ENCODE assay signal across 8 cellular contexts in the genomic region with DNA sequence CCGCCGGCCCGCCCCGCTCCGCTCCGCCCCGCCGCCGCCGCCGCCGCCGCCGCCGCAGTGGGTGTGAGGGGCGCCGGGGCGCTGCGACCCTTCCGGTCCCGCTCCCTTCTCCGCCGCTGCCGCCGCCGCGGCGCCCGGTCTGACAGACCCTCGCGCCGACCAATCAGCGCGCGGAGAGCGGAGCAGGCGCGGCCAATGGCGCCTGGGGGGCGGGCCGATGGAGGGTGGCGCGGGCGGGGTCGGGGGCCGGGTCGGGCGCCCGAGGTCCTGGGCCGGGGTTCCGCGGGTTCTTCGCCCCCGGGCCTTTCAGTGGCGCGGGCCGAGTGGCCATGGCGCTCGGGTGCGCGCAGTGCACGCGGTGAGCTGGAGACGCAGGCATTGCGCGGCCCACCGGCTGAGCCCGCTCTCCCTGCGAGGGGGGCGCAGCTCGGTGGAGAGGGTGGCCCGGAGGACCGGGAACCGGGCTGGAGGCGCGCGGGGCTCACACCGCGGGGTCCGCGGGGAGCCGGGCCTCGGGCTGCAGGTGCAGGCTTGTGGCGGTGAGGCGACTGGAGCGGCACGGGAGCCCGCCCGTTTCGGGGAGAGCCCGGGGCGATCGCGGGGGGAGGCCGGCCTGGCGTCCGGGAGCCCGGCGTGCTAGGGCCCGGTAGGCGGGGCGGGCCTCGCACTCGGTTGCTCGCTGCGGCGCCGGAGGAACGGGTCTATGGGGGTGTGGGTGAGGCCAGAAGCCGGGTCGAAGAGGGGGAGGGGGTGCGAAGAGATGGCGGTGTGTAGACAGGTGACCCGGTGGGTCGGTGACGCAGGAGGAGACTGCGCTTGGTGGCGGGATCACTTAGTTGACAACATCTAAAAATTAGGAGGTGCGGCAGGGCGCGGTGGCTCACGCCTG. TPM values are rescaled to one million over a fixed set of nuclear protein-coding genes. Genes with fewer than 3 reads are reported as not detected.
DNase-seq lines count a peak whose midpoint lies in the region; ATAC-seq and FAIRE-seq lines count a peak whose summit lies in the region.

MAPK9 (minus strand) TSS at position 141 of the 889 bp plus-strand sequence. CDS start 11,522 bp downstream, outside the sequence.

- H3K4me1 ChIP-seq in mesenchymal stem cell (ENCODE audit: control insufficient read depth, insufficient read depth, low read depth, low read length), result peaks cover 13% of the 10 kb centered on the region

- no peaks in the 10 kb centered on the region for H3K27me3 ChIP-seq in mesenchymal stem cell (ENCODE audit: control insufficient read depth in 1 of 2, insufficient read depth in 1 of 2, low read length in 2 of 2)

- H3K9me3 Mint-ChIP-seq in effector memory CD8-positive, alpha-beta T cell, result no peaks in the 10 kb centered on the region

- H3K36me3 Mint-ChIP-seq in effector memory CD8-positive, alpha-beta T cell (ENCODE audit: insufficient read depth), result peaks cover 26% of the 10 kb centered on the region

- peak within 1 kb of the TSS; percentile 65 to 92 for H3K18ac ChIP-seq in mesenchymal stem cell (ENCODE audit: low read depth in 1 of 2, low read length in 2 of 2)

- peak within 1 kb of the TSS; percentile 96 to 98 for H3K4me3 Mint-ChIP-seq in effector memory CD8-positive, alpha-beta T cell

- peak within 1 kb of the TSS in 1 of 2 experiments; percentile 64 for H2BK12ac ChIP-seq in mesenchymal stem cell (ENCODE audit: low read length in 2 of 2)

- peak within 1 kb of the TSS; percentile 96 for H2AFZ ChIP-seq in mesenchymal stem cell (ENCODE audit: low read depth, low read length)

- DNase-seq in C1 segment of cervical spinal cord (lab: John Stamatoyannopoulos, UW) (peak in 13 of 14 donors; percentile 45 to 89 (median 70)), GM19239 (ENCODE audit: insufficient read length, low spot score) (peak; percentile 96), NCI-H82 (lab: John Stamatoyannopoulos, UW) (peak; percentile 88), mesenchymal stem cell (peak; percentile 79)
- peak; percentile 82 to 87 (median 83) for DNase-seq in effector memory CD8-positive, alpha-beta T cell
- peak; percentile 57 for DNase-seq in stimulated activated CD8-positive, alpha-beta memory T cell treated with anti-CD3 and anti-CD28 coated beads, Interleukin-12 subunit alpha, Interleukin-12 subunit beta, amount 100 ng/mL, for 24 hours (ENCODE audit: extremely low read depth)

- H3K14ac ChIP-seq in mesenchymal stem cell (ENCODE audit: low read length in 2 of 2), result peak within 1 kb of the TSS in 1 of 2 experiments; percentile 98

- H3K79me1 ChIP-seq in mesenchymal stem cell (replicated peaks; ENCODE audit: low read length, poor library complexity, severe bottlenecking), result peaks cover 20% of the 10 kb centered on the region

- H3K4ac ChIP-seq in mesenchymal stem cell (ENCODE audit: low read depth in 1 of 2, low read length in 2 of 2), result peak within 1 kb of the TSS in 1 of 2 experiments; percentile 72

- POLR2A ChIA-PET in activated CD8-positive, alpha-beta memory T cell treated with anti-CD3 and anti-CD28 coated beads for 36 hours (lab: Charles Lee), result interaction anchor here (0.6 to 1.8 kb wide), 3 partner anchors 22 to 523 kb away, joined by 3 to 6 read pairs (median 3); no protein-coding TSS in a partner anchor

- H3K27ac ChIP-seq in mesenchymal stem cell (ENCODE audit: low read length, poor library complexity, severe bottlenecking), result no peak within 1 kb of the TSS

- no peak within 1 kb of the TSS for H2AK5ac ChIP-seq in mesenchymal stem cell (ENCODE audit: low read length, severe bottlenecking)

- CTCF ChIA-PET in activated CD8-positive, alpha-beta memory T cell treated with anti-CD3 and anti-CD28 coated beads for 36 hours (lab: Charles Lee), result interaction anchor here (0.6 to 6.0 kb wide), 8 partner anchors 23 to 693 kb away, joined by 3 to 54 read pairs (median 4); no protein-coding TSS in a partner anchor

- H3K9me3 ChIP-seq in mesenchymal stem cell (ENCODE audit: control insufficient read depth, low read length), result no peaks in the 10 kb centered on the region

- no peaks in the 10 kb centered on the region for H3K27me3 Mint-ChIP-seq in effector memory CD8-positive, alpha-beta T cell

- H3K4me3 ChIP-seq in mesenchymal stem cell (ENCODE audit: insufficient read depth in 1 of 2, low read depth in 1 of 2, low read length in 2 of 2), result peak within 1 kb of the TSS; percentile 84 to 93

- H2BK15ac ChIP-seq in mesenchymal stem cell (ENCODE audit: low read depth, poor library complexity, severe bottlenecking), result peak within 1 kb of the TSS; percentile 52

- H4K91ac ChIP-seq in mesenchymal stem cell (ENCODE audit: low read length), result no peak within 1 kb of the TSS

- no peaks in the 10 kb centered on the region for H3K36me3 ChIP-seq in mesenchymal stem cell (ENCODE audit: control insufficient read depth in 1 of 2, insufficient read depth in 2 of 2, low read depth in 1 of 2, low read length in 2 of 2)

- peak within 1 kb of the TSS; percentile 76 for H4K8ac ChIP-seq in mesenchymal stem cell (ENCODE audit: low read length)

- peak within 1 kb of the TSS in 1 of 2 experiments; percentile 97 for H3K23ac ChIP-seq in mesenchymal stem cell (ENCODE audit: low read length in 2 of 2)

- peak; percentile 82 for ATAC-seq in HG03439 (IDR thresholded peaks at IDR 0.05; ENCODE audit: unreplicated experiment)
- ATAC-seq in effector memory CD8-positive, alpha-beta T cell (replicated peaks), result peak; percentile 70

- no peak within 1 kb of the TSS for H2BK5ac ChIP-seq in mesenchymal stem cell (ENCODE audit: low read depth, low read length, poor library complexity, severe bottlenecking)

- H3K4me2 ChIP-seq in mesenchymal stem cell (ENCODE audit: low read length, poor library complexity, severe bottlenecking), result peak within 1 kb of the TSS; percentile 84

- peaks cover 37 to 49% of the 10 kb centered on the region in 2 donors for H3K4me1 Mint-ChIP-seq in effector memory CD8-positive, alpha-beta T cell (ENCODE audit: low read depth in 2 of 2)

- H2BK120ac ChIP-seq in mesenchymal stem cell (ENCODE audit: low read depth, low read length), result peak within 1 kb of the TSS; percentile 21

- under 1% methylated on average over 88 of the region's 122 CpGs for WGBS in mesenchymal stem cell

- H3K9ac ChIP-seq in mesenchymal stem cell (ENCODE audit: low read length), result peak within 1 kb of the TSS; percentile 87

- no peak for FAIRE-seq in GM19239 (lab: Jason Lieb, UNC)

- H3K27ac Mint-ChIP-seq in effector memory CD8-positive, alpha-beta T cell, result peak within 1 kb of the TSS; percentile 100

RNA-seq across cellular contexts. Expression of gene MAPK9, which starts in this region (rescaled TPM):
- 10 to 100 TPM; 43.4 to 46.3 TPM for total RNA-seq in activated CD8-positive, alpha-beta memory T cell treated with anti-CD3 and anti-CD28 coated beads for 36 hours
- 26.3 TPM for polyA plus RNA-seq in mesenchymal stem cell (2013, experiment 1 of 2)
- polyA plus RNA-seq in mesenchymal stem cell (2013, experiment 2 of 2), result 25.8 TPM
